ENCODE assay signal across 1 cellular context in the genomic region with DNA sequence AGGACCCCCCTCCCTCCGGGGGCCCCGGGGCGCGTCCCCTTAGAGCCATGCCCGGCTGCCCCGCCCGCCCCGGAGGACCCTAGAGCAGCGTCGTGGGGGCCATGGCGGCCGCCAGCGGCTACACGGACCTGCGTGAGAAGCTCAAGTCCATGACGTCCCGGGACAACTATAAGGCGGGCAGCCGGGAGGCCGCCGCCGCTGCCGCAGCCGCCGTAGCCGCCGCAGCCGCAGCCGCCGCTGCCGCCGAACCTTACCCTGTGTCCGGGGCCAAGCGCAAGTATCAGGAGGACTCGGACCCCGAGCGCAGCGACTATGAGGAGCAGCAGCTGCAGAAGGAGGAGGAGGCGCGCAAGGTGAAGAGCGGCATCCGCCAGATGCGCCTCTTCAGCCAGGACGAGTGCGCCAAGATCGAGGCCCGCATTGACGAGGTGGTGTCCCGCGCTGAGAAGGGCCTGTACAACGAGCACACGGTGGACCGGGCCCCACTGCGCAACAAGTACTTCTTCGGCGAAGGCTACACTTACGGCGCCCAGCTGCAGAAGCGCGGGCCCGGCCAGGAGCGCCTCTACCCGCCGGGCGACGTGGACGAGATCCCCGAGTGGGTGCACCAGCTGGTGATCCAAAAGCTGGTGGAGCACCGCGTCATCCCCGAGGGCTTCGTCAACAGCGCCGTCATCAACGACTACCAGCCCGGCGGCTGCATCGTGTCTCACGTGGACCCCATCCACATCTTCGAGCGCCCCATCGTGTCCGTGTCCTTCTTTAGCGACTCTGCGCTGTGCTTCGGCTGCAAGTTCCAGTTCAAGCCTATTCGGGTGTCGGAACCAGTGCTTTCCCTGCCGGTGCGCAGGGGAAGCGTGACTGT.
TF ChIP-seq lines count a peak whose summit lies in the region.

No MANE protein-coding gene starts in this region.

TF ChIP-seq in K562, 482 proteins besides CTCF, POLR2A, EP300 and RAD21 (continued from another document and continues in another):
- TF ChIP-seq, protein P1, sequence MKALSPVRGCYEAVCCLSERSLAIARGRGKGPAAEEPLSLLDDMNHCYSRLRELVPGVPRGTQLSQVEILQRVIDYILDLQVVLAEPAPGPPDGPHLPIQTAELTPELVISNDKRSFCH (CRISPR knock-in tag; IDR thresholded peaks at IDR 0.05) = no peak
- TF ChIP-seq, protein P1 (tag; IDR thresholded peaks at IDR 0.05) = no peak
- TF ChIP-seq, protein P2, sequence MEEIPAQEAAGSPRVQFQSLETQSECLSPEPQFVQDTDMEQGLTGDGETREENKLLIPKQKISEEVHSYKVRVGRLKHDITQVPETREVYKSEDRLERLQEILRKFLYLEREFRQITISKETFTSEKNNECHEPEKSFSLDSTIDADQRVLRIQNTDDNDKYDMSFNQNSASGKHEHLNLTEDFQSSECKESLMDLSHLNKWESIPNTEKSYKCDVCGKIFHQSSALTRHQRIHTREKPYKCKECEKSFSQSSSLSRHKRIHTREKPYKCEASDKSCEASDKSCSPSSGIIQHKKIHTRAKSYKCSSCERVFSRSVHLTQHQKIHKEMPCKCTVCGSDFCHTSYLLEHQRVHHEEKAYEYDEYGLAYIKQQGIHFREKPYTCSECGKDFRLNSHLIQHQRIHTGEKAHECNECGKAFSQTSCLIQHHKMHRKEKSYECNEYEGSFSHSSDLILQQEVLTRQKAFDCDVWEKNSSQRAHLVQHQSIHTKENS (CRISPR knock-in tag; IDR thresholded peaks at IDR 0.05) = no peak
- TF ChIP-seq, protein P3, sequence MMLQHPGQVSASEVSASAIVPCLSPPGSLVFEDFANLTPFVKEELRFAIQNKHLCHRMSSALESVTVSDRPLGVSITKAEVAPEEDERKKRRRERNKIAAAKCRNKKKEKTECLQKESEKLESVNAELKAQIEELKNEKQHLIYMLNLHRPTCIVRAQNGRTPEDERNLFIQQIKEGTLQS (IDR thresholded peaks at IDR 0.05) = no peak; the same call in 1 of the 2 replicates
- TF ChIP-seq, protein P3 (CRISPR knock-in tag; conservative IDR thresholded peaks at IDR 0.05) = no peak
- TF ChIP-seq MTF1 (CRISPR knock-in tag; IDR thresholded peaks at IDR 0.05; ENCODE audit: borderline replicate concordance) (no peak), GABPB1 (CRISPR knock-in tag; IDR thresholded peaks at IDR 0.05) (no peak), ZNF561 (CRISPR knock-in tag; conservative IDR thresholded peaks at IDR 0.05) (no peak), PML (IDR thresholded peaks at IDR 0.05; ENCODE audit: low read length) (no peak), NRF1 (conservative IDR thresholded peaks at IDR 0.05 in 1 of 2, IDR thresholded peaks at IDR 0.05 in 1 of 2) (peak; percentile 31 to 35; a peak in 2 of 4 replicates), POU5F1 (IDR thresholded peaks at IDR 0.05; ENCODE audit: borderline replicate concordance, low read depth, low read length, partially characterized antibody) (no peak), RBBP5 (IDR thresholded peaks at IDR 0.05; ENCODE audit: borderline replicate concordance, insufficient read depth, low read length, poor library complexity, severe bottlenecking) (peak; percentile 17), EP400 (IDR thresholded peaks at IDR 0.05) (no peak), PCBP1 (IDR thresholded peaks at IDR 0.05; ENCODE audit: low read depth, low read length, poor library complexity, severe bottlenecking) (peak; percentile 21), RCOR1 (IDR thresholded peaks at IDR 0.05; ENCODE audit: borderline replicate concordance in 1 of 2, low read depth in 2 of 2, low read length in 2 of 2) (no peak), ELF4 (CRISPR knock-in tag; IDR thresholded peaks at IDR 0.05) (no peak)
- TF ChIP-seq, protein P4, sequence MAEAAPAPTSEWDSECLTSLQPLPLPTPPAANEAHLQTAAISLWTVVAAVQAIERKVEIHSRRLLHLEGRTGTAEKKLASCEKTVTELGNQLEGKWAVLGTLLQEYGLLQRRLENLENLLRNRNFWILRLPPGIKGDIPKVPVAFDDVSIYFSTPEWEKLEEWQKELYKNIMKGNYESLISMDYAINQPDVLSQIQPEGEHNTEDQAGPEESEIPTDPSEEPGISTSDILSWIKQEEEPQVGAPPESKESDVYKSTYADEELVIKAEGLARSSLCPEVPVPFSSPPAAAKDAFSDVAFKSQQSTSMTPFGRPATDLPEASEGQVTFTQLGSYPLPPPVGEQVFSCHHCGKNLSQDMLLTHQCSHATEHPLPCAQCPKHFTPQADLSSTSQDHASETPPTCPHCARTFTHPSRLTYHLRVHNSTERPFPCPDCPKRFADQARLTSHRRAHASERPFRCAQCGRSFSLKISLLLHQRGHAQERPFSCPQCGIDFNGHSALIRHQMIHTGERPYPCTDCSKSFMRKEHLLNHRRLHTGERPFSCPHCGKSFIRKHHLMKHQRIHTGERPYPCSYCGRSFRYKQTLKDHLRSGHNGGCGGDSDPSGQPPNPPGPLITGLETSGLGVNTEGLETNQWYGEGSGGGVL (CRISPR knock-in tag; IDR thresholded peaks at IDR 0.05) = no peak
- TF ChIP-seq, protein P5, sequence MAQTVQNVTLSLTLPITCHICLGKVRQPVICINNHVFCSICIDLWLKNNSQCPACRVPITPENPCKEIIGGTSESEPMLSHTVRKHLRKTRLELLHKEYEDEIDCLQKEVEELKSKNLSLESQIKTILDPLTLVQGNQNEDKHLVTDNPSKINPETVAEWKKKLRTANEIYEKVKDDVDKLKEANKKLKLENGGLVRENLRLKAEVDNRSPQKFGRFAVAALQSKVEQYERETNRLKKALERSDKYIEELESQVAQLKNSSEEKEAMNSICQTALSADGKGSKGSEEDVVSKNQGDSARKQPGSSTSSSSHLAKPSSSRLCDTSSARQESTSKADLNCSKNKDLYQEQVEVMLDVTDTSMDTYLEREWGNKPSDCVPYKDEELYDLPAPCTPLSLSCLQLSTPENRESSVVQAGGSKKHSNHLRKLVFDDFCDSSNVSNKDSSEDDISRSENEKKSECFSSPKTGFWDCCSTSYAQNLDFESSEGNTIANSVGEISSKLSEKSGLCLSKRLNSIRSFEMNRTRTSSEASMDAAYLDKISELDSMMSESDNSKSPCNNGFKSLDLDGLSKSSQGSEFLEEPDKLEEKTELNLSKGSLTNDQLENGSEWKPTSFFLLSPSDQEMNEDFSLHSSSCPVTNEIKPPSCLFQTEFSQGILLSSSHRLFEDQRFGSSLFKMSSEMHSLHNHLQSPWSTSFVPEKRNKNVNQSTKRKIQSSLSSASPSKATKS (CRISPR knock-in tag; IDR thresholded peaks at IDR 0.05) = no peak
- TF ChIP-seq, protein P6, sequence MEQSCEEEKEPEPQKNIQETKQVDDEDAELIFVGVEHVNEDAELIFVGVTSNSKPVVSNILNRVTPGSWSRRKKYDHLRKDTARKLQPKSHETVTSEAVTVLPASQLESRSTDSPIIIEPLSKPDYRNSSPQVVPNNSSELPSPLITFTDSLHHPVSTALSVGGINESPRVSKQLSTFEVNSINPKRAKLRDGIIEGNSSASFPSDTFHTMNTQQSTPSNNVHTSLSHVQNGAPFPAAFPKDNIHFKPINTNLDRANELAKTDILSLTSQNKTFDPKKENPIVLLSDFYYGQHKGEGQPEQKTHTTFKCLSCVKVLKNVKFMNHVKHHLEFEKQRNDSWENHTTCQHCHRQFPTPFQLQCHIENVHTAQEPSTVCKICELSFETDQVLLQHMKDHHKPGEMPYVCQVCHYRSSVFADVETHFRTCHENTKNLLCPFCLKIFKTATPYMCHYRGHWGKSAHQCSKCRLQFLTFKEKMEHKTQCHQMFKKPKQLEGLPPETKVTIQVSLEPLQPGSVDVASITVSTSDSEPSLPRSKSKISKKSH (CRISPR knock-in tag; IDR thresholded peaks at IDR 0.05) = no peak
- TF ChIP-seq, protein P7, sequence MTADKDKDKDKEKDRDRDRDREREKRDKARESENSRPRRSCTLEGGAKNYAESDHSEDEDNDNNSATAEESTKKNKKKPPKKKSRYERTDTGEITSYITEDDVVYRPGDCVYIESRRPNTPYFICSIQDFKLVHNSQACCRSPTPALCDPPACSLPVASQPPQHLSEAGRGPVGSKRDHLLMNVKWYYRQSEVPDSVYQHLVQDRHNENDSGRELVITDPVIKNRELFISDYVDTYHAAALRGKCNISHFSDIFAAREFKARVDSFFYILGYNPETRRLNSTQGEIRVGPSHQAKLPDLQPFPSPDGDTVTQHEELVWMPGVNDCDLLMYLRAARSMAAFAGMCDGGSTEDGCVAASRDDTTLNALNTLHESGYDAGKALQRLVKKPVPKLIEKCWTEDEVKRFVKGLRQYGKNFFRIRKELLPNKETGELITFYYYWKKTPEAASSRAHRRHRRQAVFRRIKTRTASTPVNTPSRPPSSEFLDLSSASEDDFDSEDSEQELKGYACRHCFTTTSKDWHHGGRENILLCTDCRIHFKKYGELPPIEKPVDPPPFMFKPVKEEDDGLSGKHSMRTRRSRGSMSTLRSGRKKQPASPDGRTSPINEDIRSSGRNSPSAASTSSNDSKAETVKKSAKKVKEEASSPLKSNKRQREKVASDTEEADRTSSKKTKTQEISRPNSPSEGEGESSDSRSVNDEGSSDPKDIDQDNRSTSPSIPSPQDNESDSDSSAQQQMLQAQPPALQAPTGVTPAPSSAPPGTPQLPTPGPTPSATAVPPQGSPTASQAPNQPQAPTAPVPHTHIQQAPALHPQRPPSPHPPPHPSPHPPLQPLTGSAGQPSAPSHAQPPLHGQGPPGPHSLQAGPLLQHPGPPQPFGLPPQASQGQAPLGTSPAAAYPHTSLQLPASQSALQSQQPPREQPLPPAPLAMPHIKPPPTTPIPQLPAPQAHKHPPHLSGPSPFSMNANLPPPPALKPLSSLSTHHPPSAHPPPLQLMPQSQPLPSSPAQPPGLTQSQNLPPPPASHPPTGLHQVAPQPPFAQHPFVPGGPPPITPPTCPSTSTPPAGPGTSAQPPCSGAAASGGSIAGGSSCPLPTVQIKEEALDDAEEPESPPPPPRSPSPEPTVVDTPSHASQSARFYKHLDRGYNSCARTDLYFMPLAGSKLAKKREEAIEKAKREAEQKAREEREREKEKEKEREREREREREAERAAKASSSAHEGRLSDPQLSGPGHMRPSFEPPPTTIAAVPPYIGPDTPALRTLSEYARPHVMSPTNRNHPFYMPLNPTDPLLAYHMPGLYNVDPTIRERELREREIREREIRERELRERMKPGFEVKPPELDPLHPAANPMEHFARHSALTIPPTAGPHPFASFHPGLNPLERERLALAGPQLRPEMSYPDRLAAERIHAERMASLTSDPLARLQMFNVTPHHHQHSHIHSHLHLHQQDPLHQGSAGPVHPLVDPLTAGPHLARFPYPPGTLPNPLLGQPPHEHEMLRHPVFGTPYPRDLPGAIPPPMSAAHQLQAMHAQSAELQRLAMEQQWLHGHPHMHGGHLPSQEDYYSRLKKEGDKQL (CRISPR knock-in tag; IDR thresholded peaks at IDR 0.05; ENCODE audit: borderline replicate concordance) = 0 out of 2 replicates have a peak, but pooled peaks have one; percentile 32
- TF ChIP-seq, protein P8, sequence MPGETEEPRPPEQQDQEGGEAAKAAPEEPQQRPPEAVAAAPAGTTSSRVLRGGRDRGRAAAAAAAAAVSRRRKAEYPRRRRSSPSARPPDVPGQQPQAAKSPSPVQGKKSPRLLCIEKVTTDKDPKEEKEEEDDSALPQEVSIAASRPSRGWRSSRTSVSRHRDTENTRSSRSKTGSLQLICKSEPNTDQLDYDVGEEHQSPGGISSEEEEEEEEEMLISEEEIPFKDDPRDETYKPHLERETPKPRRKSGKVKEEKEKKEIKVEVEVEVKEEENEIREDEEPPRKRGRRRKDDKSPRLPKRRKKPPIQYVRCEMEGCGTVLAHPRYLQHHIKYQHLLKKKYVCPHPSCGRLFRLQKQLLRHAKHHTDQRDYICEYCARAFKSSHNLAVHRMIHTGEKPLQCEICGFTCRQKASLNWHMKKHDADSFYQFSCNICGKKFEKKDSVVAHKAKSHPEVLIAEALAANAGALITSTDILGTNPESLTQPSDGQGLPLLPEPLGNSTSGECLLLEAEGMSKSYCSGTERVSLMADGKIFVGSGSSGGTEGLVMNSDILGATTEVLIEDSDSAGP (CRISPR knock-in tag; IDR thresholded peaks at IDR 0.05) = no peak
- TF ChIP-seq, protein P9, sequence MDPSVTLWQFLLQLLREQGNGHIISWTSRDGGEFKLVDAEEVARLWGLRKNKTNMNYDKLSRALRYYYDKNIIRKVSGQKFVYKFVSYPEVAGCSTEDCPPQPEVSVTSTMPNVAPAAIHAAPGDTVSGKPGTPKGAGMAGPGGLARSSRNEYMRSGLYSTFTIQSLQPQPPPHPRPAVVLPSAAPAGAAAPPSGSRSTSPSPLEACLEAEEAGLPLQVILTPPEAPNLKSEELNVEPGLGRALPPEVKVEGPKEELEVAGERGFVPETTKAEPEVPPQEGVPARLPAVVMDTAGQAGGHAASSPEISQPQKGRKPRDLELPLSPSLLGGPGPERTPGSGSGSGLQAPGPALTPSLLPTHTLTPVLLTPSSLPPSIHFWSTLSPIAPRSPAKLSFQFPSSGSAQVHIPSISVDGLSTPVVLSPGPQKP (CRISPR knock-in tag; IDR thresholded peaks at IDR 0.05) = no peak
- TF ChIP-seq, protein P10, sequence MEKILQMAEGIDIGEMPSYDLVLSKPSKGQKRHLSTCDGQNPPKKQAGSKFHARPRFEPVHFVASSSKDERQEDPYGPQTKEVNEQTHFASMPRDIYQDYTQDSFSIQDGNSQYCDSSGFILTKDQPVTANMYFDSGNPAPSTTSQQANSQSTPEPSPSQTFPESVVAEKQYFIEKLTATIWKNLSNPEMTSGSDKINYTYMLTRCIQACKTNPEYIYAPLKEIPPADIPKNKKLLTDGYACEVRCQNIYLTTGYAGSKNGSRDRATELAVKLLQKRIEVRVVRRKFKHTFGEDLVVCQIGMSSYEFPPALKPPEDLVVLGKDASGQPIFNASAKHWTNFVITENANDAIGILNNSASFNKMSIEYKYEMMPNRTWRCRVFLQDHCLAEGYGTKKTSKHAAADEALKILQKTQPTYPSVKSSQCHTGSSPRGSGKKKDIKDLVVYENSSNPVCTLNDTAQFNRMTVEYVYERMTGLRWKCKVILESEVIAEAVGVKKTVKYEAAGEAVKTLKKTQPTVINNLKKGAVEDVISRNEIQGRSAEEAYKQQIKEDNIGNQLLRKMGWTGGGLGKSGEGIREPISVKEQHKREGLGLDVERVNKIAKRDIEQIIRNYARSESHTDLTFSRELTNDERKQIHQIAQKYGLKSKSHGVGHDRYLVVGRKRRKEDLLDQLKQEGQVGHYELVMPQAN (IDR thresholded peaks at IDR 0.05; ENCODE audit: borderline replicate concordance) = peak; percentile 67; the same call in 1 of the 2 replicates
